ENCODE assay signal across 35 cellular contexts in genomic region chr2:51256736-51257135, GRCh38.
"Had no signal": no experiment of that assay in that cellular context is flagged by ENCODE, and none has a peak within 500 bp of the region (broad histone marks: within the 10 kb centered on the region; RNA-seq: fewer than 3 reads in every experiment).

No MANE protein-coding gene starts in this region.

- H3K27ac ChIP-seq: adrenal gland, body of pancreas, Peyer's patch, VCaP had no signal

- H3K4me1 ChIP-seq: adrenal gland, body of pancreas, Peyer's patch had no signal

- FAIRE-seq: astrocyte, K562 had no signal

- H3K9me3 ChIP-seq: adrenal gland, body of pancreas, MG63, Peyer's patch had no signal

- DNase-seq: activated B cell treated with CpG ODN at 0.5 μM for 24 hours; activated CD4-positive, alpha-beta memory T cell treated with anti-CD3 and anti-CD28 coated beads for 36 hours; activated CD4-positive, alpha-beta T cell treated with anti-CD3 and anti-CD28 coated beads for 4 hours; activated CD4-positive, alpha-beta T cell treated with anti-CD3 and anti-CD28 coated beads, Interleukin-2, amount 50 U/mL, for 1 hour; activated CD4-positive, CD25-positive, alpha-beta regulatory T cell treated with anti-CD3 and anti-CD28 coated beads, Interleukin-2, amount 50 U/mL, for 72 hours; activated CD8-positive, alpha-beta memory T cell treated with anti-CD3 and anti-CD28 coated beads, Interleukin-2, amount 50 U/mL, for 4 hours; activated gamma-delta T cell treated with Interleukin-2 at 50 U/mL for 16 hours; activated naive CD4-positive, alpha-beta T cell treated with anti-CD3 and anti-CD28 coated beads for 36 hours; activated T-cell treated with anti-CD3 and anti-CD28 coated beads for 4 hours; activated T-cell treated with anti-CD3 and anti-CD28 coated beads, Interleukin-2, amount 50 U/mL, for 4 hours; adrenal gland; body of pancreas; central memory CD4-positive, alpha-beta T cell; IMR-90; MG63; NCI-H1048; NCI-H1417; NCI-H187 treated with DMSO at 0.1 percent for 48 hours; NCI-H2081; NCI-H345; NCI-H524 treated with DMSO at 0.1 percent for 48 hours; NCI-H82; NK-92 treated with Interleukin-12 subunit alpha and Interleukin-12 subunit beta, amount 100 ng/mL, for 24 hours; PC-3; Peyer's patch; RPMI8226; SIG-M5; T-cell; T-helper 17 cell; T-helper 9 cell had no signal

- H3K36me3 ChIP-seq: adrenal gland, MG63, Peyer's patch had no signal

- H3K4me3 ChIP-seq: adrenal gland, body of pancreas, K562, MG63, Peyer's patch had no signal

- H3K27me3 ChIP-seq: adrenal gland, body of pancreas, MG63, Peyer's patch had no signal

- ATAC-seq: activated naive CD4-positive, alpha-beta T cell treated with anti-CD3 and anti-CD28 coated beads, Interleukin-2, amount 50 U/mL, for 72 hours; activated T-cell treated with anti-CD3 and anti-CD28 coated beads, Interleukin-2, amount 50 U/mL, for 4 hours; body of pancreas; K562; PC-3; SK-N-SH treated with all-trans-retinoic acid at 6 μM for 48 hours; T-cell; T-helper 17 cell had no signal
